ENCODE assay signal across 8 cellular contexts in genomic region chr18:58230438-58231179, GRCh38.
DNase-seq lines count a peak whose midpoint lies in the region; ATAC-seq and TF ChIP-seq lines count a peak whose summit lies in the region.
"Had no signal": no experiment of that assay in that cellular context is flagged by ENCODE, and none has a peak within 500 bp of the region (broad histone marks: within the 10 kb centered on the region; RNA-seq: fewer than 3 reads in every experiment).

No MANE protein-coding gene starts in this region.

- H3K9me3 ChIP-seq in Panc1 (ENCODE audit: control insufficient read depth, insufficient read depth, low read depth, low read length) (no peaks in the 10 kb centered on the region), thyroid gland (no peaks in the 10 kb centered on the region)

- intact Hi-C loops in Panc1 (cut with micrococcal nuclease; ENCODE audit: unreplicated experiment) (no loop called here), thyroid gland (cut with DNase I) (no loop called here)

- no TSS peak for BruUV-seq in Panc1 (replicated peaks; lab: Mats Ljungman, UMichigan)

- peak; percentile 47 for ATAC-seq in GM19035 (IDR thresholded peaks at IDR 0.05; ENCODE audit: unreplicated experiment)
- ATAC-seq in Panc1, result peak; percentile 31; the same call in 1 of the 2 replicates
- no peak for ATAC-seq in activated CD4-positive, CD25-positive, alpha-beta regulatory T cell treated with anti-CD3 and anti-CD28 coated beads, Interleukin-2, amount 50 U/mL, for 24 hours

- H3K36me3 ChIP-seq in Panc1 (ENCODE audit: control insufficient read depth, insufficient read depth, low read length), result no peaks in the 10 kb centered on the region
- H3K36me3 ChIP-seq in thyroid gland, result no peaks in the 10 kb centered on the region

- POLR2A ChIA-PET in Panc1 (lab: Charles Lee), result interaction anchor here (0.6 kb wide), 2 partner anchors 10 to 61 kb away, joined by 3 to 4 read pairs; no protein-coding TSS in a partner anchor
- POLR2A ChIA-PET in HEK293T (lab: Yijun Ruan, JAX), result interaction anchor here (1.7 kb wide), 1 partner anchor 9 kb away, joined by 5 read pairs; no protein-coding TSS in a partner anchor

- peak overlapping the region; percentile 44 for H3K27ac ChIP-seq in Panc1 (ENCODE audit: low read length)
- H3K27ac ChIP-seq in thyroid gland, result peak overlapping the region in 2 of 3 donors; percentile 83 to 91

- WGBS in thyroid gland, 2 donors, result 85 to 93% methylated on average over 8 of the region's 8 CpGs

- TF ChIP-seq CTCF in Panc1 (IDR thresholded peaks at IDR 0.05), result no peak
- TF ChIP-seq CTCF in fibroblast of pulmonary artery (IDR thresholded peaks at IDR 0.05; ENCODE audit: low read length, missing control alignments), result no peak
- TF ChIP-seq CTCF in thyroid gland (IDR thresholded peaks at IDR 0.05), result no peak

- in situ Hi-C loops in Panc1 (cut with HindIII; ENCODE audit: low pct_unique_long_range_greater_than_20kb, low sequenced_read_pairs), result no loop called here

- H3K4me3 ChIP-seq in Panc1 (ENCODE audit: low read depth in 2 of 2, low read length in 2 of 2) (no peak overlapping the region), fibroblast of pulmonary artery (replicated peaks; ENCODE audit: low read depth, low read length) (no peak overlapping the region), thyroid gland (replicated peaks in 1 of 3) (no peak overlapping the region)

- H3K4me1 ChIP-seq in Panc1 (ENCODE audit: control insufficient read depth, insufficient read depth, low read length) (peaks cover 60% of the 10 kb centered on the region), thyroid gland (peaks cover 80 to 84% of the 10 kb centered on the region in 2 donors)

- CTCF ChIA-PET in Panc1 (lab: Charles Lee) (interaction anchor here (0.7 kb wide), 1 partner anchor 91 kb away, joined by 4 read pairs; no protein-coding TSS in a partner anchor), HEK293T (lab: Yijun Ruan, JAX) (interaction anchor here (0.7 to 1.2 kb wide), 2 partner anchors 85 to 649 kb away, joined by 3 read pairs; no protein-coding TSS in a partner anchor)

- DNase-seq in Panc1 (ENCODE audit: low read depth, low spot score) (no peak), fibroblast of pulmonary artery (ENCODE audit: low read depth) (peak; percentile 42), thyroid gland (peak in 1 of 2 donors; percentile 7), HEK293T (ENCODE audit: extremely low spot score) (no peak), NCI-H82 (lab: John Stamatoyannopoulos, UW) (no peak)
- DNase-seq: NCI-H1092 had no signal

- no peak for TF ChIP-seq POLR2A in thyroid gland (IDR thresholded peaks at IDR 0.05)

- H3K27me3 ChIP-seq in Panc1 (ENCODE audit: control insufficient read depth, insufficient read depth, low read length) (no peaks in the 10 kb centered on the region), thyroid gland (no peaks in the 10 kb centered on the region)

TF ChIP-seq in HEK293T, 16 proteins besides CTCF, POLR2A, EP300 and RAD21:
- TF ChIP-seq TARDBP (IDR thresholded peaks at IDR 0.05) (no peak), HDGF (IDR thresholded peaks at IDR 0.05; ENCODE audit: borderline replicate concordance) (no peak), ARNT (IDR thresholded peaks at IDR 0.05) (no peak), SP1 (IDR thresholded peaks at IDR 0.05) (no peak), PKNOX1 (IDR thresholded peaks at IDR 0.05) (no peak), SUZ12 (IDR thresholded peaks at IDR 0.05) (no peak), ELF4 (IDR thresholded peaks at IDR 0.05) (no peak), ZNF384 (IDR thresholded peaks at IDR 0.05) (no peak), L3MBTL2 (conservative IDR thresholded peaks at IDR 0.05) (no peak), CTBP1 (IDR thresholded peaks at IDR 0.05; ENCODE audit: borderline replicate concordance) (no peak), FOXM1 (IDR thresholded peaks at IDR 0.05; ENCODE audit: borderline replicate concordance) (no peak), BHLHE40 (IDR thresholded peaks at IDR 0.05; ENCODE audit: borderline replicate concordance) (no peak), LEF1 (IDR thresholded peaks at IDR 0.05; ENCODE audit: borderline replicate concordance) (no peak), FOXK2 (IDR thresholded peaks at IDR 0.05) (no peak), FOXA1 (IDR thresholded peaks at IDR 0.05) (no peak), NFRKB (IDR thresholded peaks at IDR 0.05) (no peak)

Comparison
In these comparisons a context has a peak if more than half of its experiments do, and no peak if none do; other contexts are left out.
1. ATAC-seq: peak in GM19035 (single experiment) and Panc1 (single experiment); none in activated CD4-positive, CD25-positive, alpha-beta regulatory T cell treated with anti-CD3 and anti-CD28 coated beads, Interleukin-2, amount 50 U/mL, for 24 hours (0 of 2).